Comparison of ENCODE assay signal across 18 cellular contexts in the genomic region with DNA sequence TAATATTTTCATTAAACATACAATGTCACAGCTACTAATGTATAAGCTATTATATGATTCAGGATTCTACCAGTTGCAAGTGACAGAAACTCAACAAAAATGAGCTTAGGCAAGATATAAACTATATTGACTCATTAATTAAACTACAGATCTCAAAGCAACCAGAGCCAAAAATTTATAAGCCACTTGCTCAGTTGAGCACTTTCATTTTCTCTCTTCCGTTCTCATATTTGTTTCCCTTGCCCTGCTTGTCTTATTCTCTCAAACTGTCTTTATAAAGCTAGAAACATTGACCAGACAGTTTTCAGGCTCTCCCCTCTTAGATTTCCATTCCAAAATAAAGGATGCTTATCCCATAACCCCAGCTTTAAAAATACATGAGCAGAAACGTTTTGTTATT.
"Had no signal": no experiment of that assay in that cellular context is flagged by ENCODE, and none has a peak within 500 bp of the region (broad histone marks: within the 10 kb centered on the region; RNA-seq: fewer than 3 reads in every experiment).

No MANE protein-coding gene starts in this region.

- H3K4me1 ChIP-seq: foreskin keratinocyte, heart left ventricle, tibial artery had no signal

- ATAC-seq: activated CD8-positive, alpha-beta T cell treated with anti-CD3 and anti-CD28 coated beads for 36 hours; activated T-cell treated with anti-CD3 and anti-CD28 coated beads, Interleukin-2, amount 50 U/mL, for 72 hours; esophagus mucosa; foreskin keratinocyte; heart left ventricle; left colon; stimulated activated effector memory CD8-positive, alpha-beta T cell treated with anti-CD3 and anti-CD28 coated beads, Interleukin-12 subunit alpha, Interleukin-12 subunit beta, amount 100 ng/mL, for 72 hours had no signal

- H3K9me3 ChIP-seq: heart left ventricle, tibial artery had no signal

- DNase-seq: activated CD4-positive, CD25-positive, alpha-beta regulatory T cell treated with anti-CD3 and anti-CD28 coated beads, Interleukin-2, amount 50 U/mL, for 72 hours; activated CD8-positive, alpha-beta memory T cell treated with anti-CD3 and anti-CD28 coated beads, Interleukin-2, amount 50 U/mL, for 4 hours; activated CD8-positive, alpha-beta T cell treated with anti-CD3 and anti-CD28 coated beads for 36 hours; activated gamma-delta T cell treated with Interleukin-2 at 50 U/mL for 16 hours; activated naive CD8-positive, alpha-beta T cell treated with anti-CD3 and anti-CD28 coated beads for 36 hours; activated T-cell treated with anti-CD3 and anti-CD28 coated beads, Interleukin-2, amount 50 U/mL, for 72 hours; anterior cingulate cortex; dorsolateral prefrontal cortex; foreskin keratinocyte; heart left ventricle; left colon; nephron progenitor cell; T-helper 9 cell; tibial artery had no signal

- H3K4me3 ChIP-seq: skin epidermis, tibial artery had no signal

- FAIRE-seq: endometrium had no signal

- H3K36me3 ChIP-seq: heart left ventricle, tibial artery had no signal

- H3K27me3 ChIP-seq: dorsolateral prefrontal cortex, foreskin keratinocyte, heart left ventricle, tibial artery had no signal

- H3K27ac ChIP-seq: dorsolateral prefrontal cortex, foreskin keratinocyte, heart left ventricle, skin epidermis, tibial artery had no signal
